8 cellular contexts compared by ENCODE assay signal in the genomic region with DNA sequence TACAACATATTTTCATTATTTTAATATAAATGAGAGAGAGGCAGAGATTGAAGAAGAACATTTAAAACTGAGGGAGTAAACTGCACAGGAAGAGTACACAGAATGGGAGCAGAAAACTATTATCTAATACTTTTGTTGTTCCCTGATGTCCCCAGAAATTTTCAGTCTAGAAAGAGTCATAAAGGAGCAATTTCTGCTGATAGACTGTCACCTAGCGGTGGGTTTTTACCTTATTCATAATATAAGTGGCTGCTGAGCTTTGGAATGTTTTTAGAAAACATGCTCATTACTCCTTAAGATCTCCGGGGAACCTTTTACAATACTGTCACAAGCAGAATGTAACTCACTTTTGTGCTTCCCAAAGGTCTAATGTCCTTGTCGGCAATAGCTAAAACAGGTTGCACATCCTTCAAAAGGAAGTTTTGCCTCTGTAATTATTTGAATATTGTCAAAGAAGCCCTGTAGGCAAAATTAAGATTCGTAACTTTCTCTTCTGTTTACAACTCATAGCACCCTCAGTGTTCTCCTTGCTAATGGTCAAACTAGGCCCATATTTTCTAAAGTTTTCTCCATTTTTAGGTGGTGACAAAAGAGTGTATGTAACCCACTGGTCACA. TPM values are rescaled to one million over a fixed set of nuclear protein-coding genes. Genes with fewer than 3 reads are reported as not detected.
DNase-seq lines count a peak whose midpoint lies in the region; FAIRE-seq and TF ChIP-seq lines count a peak whose summit lies in the region.

No MANE protein-coding gene starts in this region.

- H3K36me3 ChIP-seq in esophagus squamous epithelium = no peaks in the 10 kb centered on the region

- H3K4me1 ChIP-seq in esophagus squamous epithelium = peaks cover 0 to 20% (median 0%) of the 10 kb centered on the region in 3 donors

- 27 to 37% methylated on average over 4 of the region's 4 CpGs for WGBS in esophagus squamous epithelium, 2 donors

- TF ChIP-seq POLR2A in esophagus squamous epithelium (IDR thresholded peaks at IDR 0.05) (no peak), GM12892 (IDR thresholded peaks at IDR 0.05; ENCODE audit: low read depth, low read length) (no peak)

- TF ChIP-seq CTCF in RWPE1 (conservative IDR thresholded peaks at IDR 0.05; ENCODE audit: low read depth) (peak; percentile 89), esophagus squamous epithelium (IDR thresholded peaks at IDR 0.05) (peak; percentile 63 to 88 (median 77))

- H3K9me3 ChIP-seq in esophagus squamous epithelium = no peaks in the 10 kb centered on the region

- H3K27me3 ChIP-seq in esophagus squamous epithelium = no peaks in the 10 kb centered on the region

- POLR2A ChIA-PET in RWPE1 (lab: Yijun Ruan, JAX; ENCODE audit: low non-redundant PET) = no interaction called here

- CTCF ChIA-PET in RWPE1 (lab: Yijun Ruan, JAX) = interaction anchor here (0.6 to 7.0 kb wide), 15 partner anchors 13 to 697 kb away, joined by 3 to 106 read pairs (median 4); partner anchors contain the start of genes RGS16 and RNASEL

- intact Hi-C loops in esophagus squamous epithelium (cut with DNase I) = loop anchor here (2.0 to 10.0 kb wide), 2 partner anchors 184 to 700 kb away; no protein-coding TSS in a partner anchor

- peak; percentile 62 for DNase-seq in NCI-H510A treated with DMSO at 0.1 percent for 48 hours (lab: John Stamatoyannopoulos, UW)
- no peak for DNase-seq in NCI-H510A (lab: John Stamatoyannopoulos, UW)
- peak; percentile 69 to 89 for DNase-seq in Kasumi-1 (lab: John Stamatoyannopoulos, UW)
- peak; percentile 35 for DNase-seq in RWPE1 (ENCODE audit: low spot score)
- DNase-seq in esophagus squamous epithelium (lab: John Stamatoyannopoulos, UW) = no peak
- peak; percentile 78 for DNase-seq in pons (ENCODE audit: low spot score)
- DNase-seq in GM12892 (ENCODE audit: insufficient read length) = no peak
- DNase-seq in stimulated activated CD4-positive, alpha-beta T cell treated with anti-CD3 and anti-CD28 coated beads, Interleukin-4, amount 100 ng/mL, for 1 hour = no peak

- H3K27ac ChIP-seq in RWPE1 (no peak overlapping the region), esophagus squamous epithelium (no peak overlapping the region)

- FAIRE-seq in GM12892 (lab: Jason Lieb, UNC) = no peak

- H3K4me3 ChIP-seq in esophagus squamous epithelium = no peak overlapping the region

RNA-seq across cellular contexts. Expression of gene NPL, which starts 4.9 kb away (rescaled TPM):
- 10 to 100 TPM in 3 of 4 donors, 1 to 10 TPM in 1; 7.8 to 16.2 (median 12.6) TPM for total RNA-seq in esophagus squamous epithelium
- polyA plus RNA-seq in GM12892 (2012; ENCODE audit: missing spikeins) = 9.1 TPM

RNA-seq across cellular contexts. Expression of gene DHX9, which starts 54.5 kb away (rescaled TPM):
- total RNA-seq in esophagus squamous epithelium = 100 to 1,000 TPM in 1 of 4 donors, 10 to 100 TPM in 3; 50.5 to 110 (median 81.2) TPM
- polyA plus RNA-seq in GM12892 (2012; ENCODE audit: missing spikeins) = 115 TPM

Comparison
In these comparisons a context has a peak if more than half of its experiments do, and no peak if none do; other contexts are left out.
1. DNase-seq: peak in NCI-H510A treated with DMSO at 0.1 percent for 48 hours (single experiment), Kasumi-1 (2 of 2), RWPE1 (single experiment) and pons (single experiment); none in NCI-H510A (single experiment), esophagus squamous epithelium (single experiment), GM12892 (single experiment) and stimulated activated CD4-positive, alpha-beta T cell treated with anti-CD3 and anti-CD28 coated beads, Interleukin-4, amount 100 ng/mL, for 1 hour (single experiment).